15 cellular contexts compared by ENCODE assay signal in genomic region chr11:35791088-35791958, GRCh38.
A peak's percentile ranks its signal among the peaks of the same experiment; 100 is the strongest.
DNase-seq lines count a peak whose midpoint lies in the region; ATAC-seq lines count a peak whose summit lies in the region.
"Had no signal": no experiment of that assay in that cellular context is flagged by ENCODE, and none has a peak within 500 bp of the region (broad histone marks: within the 10 kb centered on the region; RNA-seq: fewer than 3 reads in every experiment).

No MANE protein-coding gene starts in this region.

- H3K27ac ChIP-seq in SJCRH30: no peak overlapping the region
- H3K27ac ChIP-seq: coronary artery, gastroesophageal sphincter, WERI-Rb-1 had no signal

- H3K36me3 ChIP-seq in SJCRH30: 0 out of 2 replicates have a peak, but pooled peaks cover 5% of the 10 kb centered on the region
- H3K36me3 ChIP-seq: gastroesophageal sphincter, WERI-Rb-1 had no signal

- no peaks in the 10 kb centered on the region for H3K9me3 Mint-ChIP-seq in activated CD4-positive, alpha-beta memory T cell treated with anti-CD3 and anti-CD28 coated beads for 36 hours
- no peaks in the 10 kb centered on the region for H3K9me3 Mint-ChIP-seq in activated naive CD4-positive, alpha-beta T cell treated with anti-CD3 and anti-CD28 coated beads, Interleukin-2, amount 10 ng/mL, durations not matched to agents 7 days and 5 days
- H3K9me3 Mint-ChIP-seq: naive thymus-derived CD8-positive, alpha-beta T cell had no signal

- peak; percentile 7 for DNase-seq in NCI-H82 (lab: John Stamatoyannopoulos, UW)
- DNase-seq in NCI-H82 treated with DMSO at 0.1 percent for 48 hours (lab: John Stamatoyannopoulos, UW; ENCODE audit: unreplicated experiment): no peak
- peak; percentile 84 for DNase-seq in NCI-H1694 treated with DMSO at 0.1 percent for 48 hours (lab: John Stamatoyannopoulos, UW)
- DNase-seq in SJCRH30: peak; percentile 23 to 60
- peak in 7 of 10 donors; percentile 30 to 81 (median 43) for DNase-seq in posterior cingulate gyrus
- DNase-seq in activated CD4-positive, alpha-beta memory T cell treated with anti-CD3 and anti-CD28 coated beads for 36 hours: no peak
- DNase-seq in activated naive CD4-positive, alpha-beta T cell treated with anti-CD3 and anti-CD28 coated beads, Interleukin-2, amount 10 ng/mL, durations not matched to agents 7 days and 5 days: no peak
- DNase-seq: KBM-7; naive thymus-derived CD8-positive, alpha-beta T cell; WERI-Rb-1 had no signal

- no peak overlapping the region for H3K27ac Mint-ChIP-seq in activated CD4-positive, alpha-beta memory T cell treated with anti-CD3 and anti-CD28 coated beads for 36 hours
- no peak overlapping the region for H3K27ac Mint-ChIP-seq in activated naive CD4-positive, alpha-beta T cell treated with anti-CD3 and anti-CD28 coated beads, Interleukin-2, amount 10 ng/mL, durations not matched to agents 7 days and 5 days

- CTCF ChIA-PET in activated CD4-positive, alpha-beta memory T cell treated with anti-CD3 and anti-CD28 coated beads for 36 hours (lab: Charles Lee): interaction anchor here (0.8 kb wide), 1 partner anchor 475 kb away, joined by 3 read pairs; no protein-coding TSS in a partner anchor
- CTCF ChIA-PET in activated naive CD4-positive, alpha-beta T cell treated with anti-CD3 and anti-CD28 coated beads, Interleukin-2, amount 10 ng/mL, durations not matched to agents 7 days and 5 days (lab: Charles Lee): interaction anchor here (1.2 kb wide), 1 partner anchor 31 kb away, joined by 4 read pairs; no protein-coding TSS in a partner anchor

- POLR2A ChIA-PET in activated CD4-positive, alpha-beta memory T cell treated with anti-CD3 and anti-CD28 coated beads for 36 hours (lab: Charles Lee): no interaction called here

- H3K4me3 ChIP-seq in SJCRH30: no peak overlapping the region
- H3K4me3 ChIP-seq: coronary artery, gastroesophageal sphincter, lung had no signal

- H3K4me1 ChIP-seq in SJCRH30: peaks cover 12% of the 10 kb centered on the region

- no peaks in the 10 kb centered on the region for H3K27me3 Mint-ChIP-seq in activated CD4-positive, alpha-beta memory T cell treated with anti-CD3 and anti-CD28 coated beads for 36 hours
- no peaks in the 10 kb centered on the region for H3K27me3 Mint-ChIP-seq in activated naive CD4-positive, alpha-beta T cell treated with anti-CD3 and anti-CD28 coated beads, Interleukin-2, amount 10 ng/mL, durations not matched to agents 7 days and 5 days
- H3K27me3 Mint-ChIP-seq: naive thymus-derived CD8-positive, alpha-beta T cell had no signal

- H3K27me3 ChIP-seq in SJCRH30: no peaks in the 10 kb centered on the region
- H3K27me3 ChIP-seq: gastroesophageal sphincter had no signal

- H3K9me3 ChIP-seq in SJCRH30 (replicated peaks): no peaks in the 10 kb centered on the region
- H3K9me3 ChIP-seq: gastroesophageal sphincter had no signal

- ATAC-seq in HG02981 (IDR thresholded peaks at IDR 0.05; ENCODE audit: unreplicated experiment): no peak
- ATAC-seq: gastroesophageal sphincter; naive thymus-derived CD8-positive, alpha-beta T cell; Panc1 had no signal

- H3K36me3 Mint-ChIP-seq in activated CD4-positive, alpha-beta memory T cell treated with anti-CD3 and anti-CD28 coated beads for 36 hours: peaks cover 5% of the 10 kb centered on the region
- H3K36me3 Mint-ChIP-seq in activated naive CD4-positive, alpha-beta T cell treated with anti-CD3 and anti-CD28 coated beads, Interleukin-2, amount 10 ng/mL, durations not matched to agents 7 days and 5 days: no peaks in the 10 kb centered on the region

- peaks cover 8% of the 10 kb centered on the region for H3K4me1 Mint-ChIP-seq in activated CD4-positive, alpha-beta memory T cell treated with anti-CD3 and anti-CD28 coated beads for 36 hours (ENCODE audit: low read depth)
- H3K4me1 Mint-ChIP-seq in activated naive CD4-positive, alpha-beta T cell treated with anti-CD3 and anti-CD28 coated beads, Interleukin-2, amount 10 ng/mL, durations not matched to agents 7 days and 5 days: peaks cover 4% of the 10 kb centered on the region

- no peak overlapping the region for H3K4me3 Mint-ChIP-seq in activated CD4-positive, alpha-beta memory T cell treated with anti-CD3 and anti-CD28 coated beads for 36 hours
- no peak overlapping the region for H3K4me3 Mint-ChIP-seq in activated naive CD4-positive, alpha-beta T cell treated with anti-CD3 and anti-CD28 coated beads, Interleukin-2, amount 10 ng/mL, durations not matched to agents 7 days and 5 days
- H3K4me3 Mint-ChIP-seq: naive thymus-derived CD8-positive, alpha-beta T cell had no signal

- intact Hi-C loops in posterior cingulate gyrus (cut with DNase I): no loop called here
- intact Hi-C loops in activated CD4-positive, alpha-beta memory T cell treated with anti-CD3 and anti-CD28 coated beads for 36 hours (cut with micrococcal nuclease): no loop called here

Comparison
In these comparisons a context has a peak if more than half of its experiments do, and no peak if none do; other contexts are left out.
1. DNase-seq: peak in NCI-H82 (single experiment), NCI-H1694 treated with DMSO at 0.1 percent for 48 hours (single experiment), SJCRH30 (2 of 2) and posterior cingulate gyrus (7 of 10); none in NCI-H82 treated with DMSO at 0.1 percent for 48 hours (single experiment), activated CD4-positive, alpha-beta memory T cell treated with anti-CD3 and anti-CD28 coated beads for 36 hours (single experiment) and activated naive CD4-positive, alpha-beta T cell treated with anti-CD3 and anti-CD28 coated beads, Interleukin-2, amount 10 ng/mL, durations not matched to agents 7 days and 5 days (single experiment).